Comparison of ENCODE assay signal across 9 cellular contexts in the genomic region with DNA sequence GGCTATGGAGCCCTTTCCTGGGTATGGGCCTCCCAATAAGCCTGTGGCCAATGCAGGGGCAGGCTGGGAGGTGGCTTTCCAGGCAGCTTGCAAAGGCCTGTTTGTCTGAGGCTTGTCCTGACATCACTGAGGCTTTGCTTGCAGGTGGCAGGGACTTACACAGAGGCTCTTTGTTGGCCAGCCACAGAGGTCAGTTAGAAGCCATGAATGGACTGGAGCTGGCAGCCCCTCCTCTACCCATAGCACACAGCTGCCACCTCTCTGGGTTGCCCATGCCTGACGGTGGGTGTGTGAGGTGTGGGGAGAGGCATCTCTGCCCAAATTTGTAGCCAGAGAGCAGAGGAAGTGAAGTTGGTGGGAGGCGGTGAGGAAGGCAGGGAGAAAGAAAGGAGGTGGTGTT. TPM values are rescaled to one million over a fixed set of nuclear protein-coding genes. Genes with fewer than 3 reads are reported as not detected.
DNase-seq lines count a peak whose midpoint lies in the region; ATAC-seq, FAIRE-seq and TF ChIP-seq lines count a peak whose summit lies in the region.
"Had no signal": no experiment of that assay in that cellular context is flagged by ENCODE, and none has a peak within 500 bp of the region (broad histone marks: within the 10 kb centered on the region; RNA-seq: fewer than 3 reads in every experiment).

No MANE protein-coding gene starts in this region.

- H3K27ac ChIP-seq in HCT116 (ENCODE audit: low read depth, low read length) (no peak overlapping the region), mesenchymal stem cell (ENCODE audit: low read length, poor library complexity, severe bottlenecking) (no peak overlapping the region)

- 0 out of 4 replicates have a peak, but pooled peaks cover 0 to 4% of the 10 kb centered on the region in 2 experiments for H3K36me3 ChIP-seq in HCT116 (ENCODE audit: control insufficient read depth in 1 of 2, insufficient read depth in 2 of 2, low read length in 2 of 2)
- H3K36me3 ChIP-seq in mesenchymal stem cell (ENCODE audit: control insufficient read depth in 1 of 2, insufficient read depth in 2 of 2, low read depth in 1 of 2, low read length in 2 of 2): peaks cover 8 to 16% of the 10 kb centered on the region in 2 experiments
- H3K36me3 ChIP-seq in BE2C: no peaks in the 10 kb centered on the region

- TF ChIP-seq RAD21 in HCT116 (IDR thresholded peaks at IDR 0.05; ENCODE audit: low read depth): no peak

- H3K4me3 Mint-ChIP-seq in activated T-helper 1 cell treated with anti-CD3 and anti-CD28 coated beads, Interleukin-12 subunit alpha, Interleukin-12 subunit beta, Interleukin-2, Interleukin-4 antibody, amounts not matched to agents 30 ng/mL and 10 ng/mL and 1 ng/mL, durations not matched to agents 14 hours and 24 hours and 36 hours: no peak overlapping the region

- no peak for FAIRE-seq in RCC 7860 (lab: Jason Lieb, UNC)

- no peak for TF ChIP-seq POLR2A in HCT116 (IDR thresholded peaks at IDR 0.05; ENCODE audit: borderline replicate concordance, extremely low read depth, insufficient read depth, insufficient read length)

- no peak overlapping the region for H3K4me2 ChIP-seq in HCT116 (ENCODE audit: low read length)
- H3K4me2 ChIP-seq in mesenchymal stem cell (ENCODE audit: low read length, poor library complexity, severe bottlenecking): no peak overlapping the region

- H3K4me3 ChIP-seq in HCT116 (replicated peaks in 1 of 2; ENCODE audit: low read depth in 1 of 2, low read length in 2 of 2): no peak overlapping the region
- no peak overlapping the region for H3K4me3 ChIP-seq in mesenchymal stem cell (ENCODE audit: insufficient read depth in 1 of 2, low read depth in 1 of 2, low read length in 2 of 2)
- no peak overlapping the region for H3K4me3 ChIP-seq in BE2C (ENCODE audit: low read depth, low read length)

- H3K14ac ChIP-seq in mesenchymal stem cell (ENCODE audit: low read length in 2 of 2): peak overlapping the region in 1 of 2 experiments; percentile 87

- H3K9me3 ChIP-seq in HCT116 (ENCODE audit: control insufficient read depth in 1 of 2, insufficient read depth in 1 of 2, low read depth in 1 of 2, low read length in 2 of 2) (no peaks in the 10 kb centered on the region), mesenchymal stem cell (ENCODE audit: control insufficient read depth, low read length) (no peaks in the 10 kb centered on the region), BE2C (no peaks in the 10 kb centered on the region)

- H3K9ac ChIP-seq in HCT116 (ENCODE audit: low read length) (no peak overlapping the region), mesenchymal stem cell (ENCODE audit: low read length) (no peak overlapping the region)

- H2BK120ac ChIP-seq in mesenchymal stem cell (ENCODE audit: low read depth, low read length): no peak overlapping the region

- no peaks in the 10 kb centered on the region for H3K9me2 ChIP-seq in HCT116 (ENCODE audit: insufficient read depth)

- POLR2A ChIA-PET in HCT116 (lab: Charles Lee): no interaction called here

- peak overlapping the region in 1 of 2 experiments; percentile 55 for H3K18ac ChIP-seq in mesenchymal stem cell (ENCODE audit: low read depth in 1 of 2, low read length in 2 of 2)

- intact Hi-C loops in HCT116 (cut with micrococcal nuclease): no loop called here
- intact Hi-C loops in activated T-helper 1 cell treated with anti-CD3 and anti-CD28 coated beads, Interleukin-12 subunit alpha, Interleukin-12 subunit beta, Interleukin-2, Interleukin-4 antibody, amounts not matched to agents 30 ng/mL and 10 ng/mL and 1 ng/mL, durations not matched to agents 14 hours and 24 hours and 36 hours (cut with micrococcal nuclease): loop anchor here (2.0 kb wide), 2 partner anchors 15 to 253 kb away; no protein-coding TSS in a partner anchor

- H2BK5ac ChIP-seq in mesenchymal stem cell (ENCODE audit: low read depth, low read length, poor library complexity, severe bottlenecking): no peak overlapping the region

- H4K20me1 ChIP-seq in HCT116 (ENCODE audit: insufficient read depth): peaks cover 10% of the 10 kb centered on the region; the same call in 1 of the 2 replicates

- H2AK5ac ChIP-seq in mesenchymal stem cell (ENCODE audit: low read length, severe bottlenecking): no peak overlapping the region

- BruUV-seq in HCT116 (replicated peaks; lab: Mats Ljungman, UMichigan): no TSS peak

- no peaks in the 10 kb centered on the region for H3K9me3 Mint-ChIP-seq in activated T-helper 1 cell treated with anti-CD3 and anti-CD28 coated beads, Interleukin-12 subunit alpha, Interleukin-12 subunit beta, Interleukin-2, Interleukin-4 antibody, amounts not matched to agents 30 ng/mL and 10 ng/mL and 1 ng/mL, durations not matched to agents 14 hours and 24 hours and 36 hours
- H3K9me3 Mint-ChIP-seq: naive thymus-derived CD4-positive, alpha-beta T cell had no signal

- RAD21 ChIA-PET in HCT116 (lab: Charles Lee; ENCODE audit: low non-redundant PET in 1 of 2, low total read pairs in 2 of 2, uncharacterized antibody in 2 of 2, unreplicated experiment in 2 of 2): no interaction called here

- H3K79me2 ChIP-seq in HCT116 (ENCODE audit: insufficient read depth, low read length): peaks cover 99% of the 10 kb centered on the region

- H2BK15ac ChIP-seq in mesenchymal stem cell (ENCODE audit: low read depth, poor library complexity, severe bottlenecking): no peak overlapping the region

- H3K27ac Mint-ChIP-seq in activated T-helper 1 cell treated with anti-CD3 and anti-CD28 coated beads, Interleukin-12 subunit alpha, Interleukin-12 subunit beta, Interleukin-2, Interleukin-4 antibody, amounts not matched to agents 30 ng/mL and 10 ng/mL and 1 ng/mL, durations not matched to agents 14 hours and 24 hours and 36 hours: peak overlapping the region; percentile 29

- H3K23ac ChIP-seq in mesenchymal stem cell (ENCODE audit: low read length in 2 of 2): peak overlapping the region in 1 of 2 experiments; percentile 73

- WGBS in mesenchymal stem cell: 100% methylated on average over 1 of the region's 2 CpGs

- no peak overlapping the region for H4K8ac ChIP-seq in mesenchymal stem cell (ENCODE audit: low read length)

- H3K79me1 ChIP-seq in mesenchymal stem cell (replicated peaks; ENCODE audit: low read length, poor library complexity, severe bottlenecking): peaks cover 28% of the 10 kb centered on the region

- H3K4ac ChIP-seq in mesenchymal stem cell (ENCODE audit: low read depth in 1 of 2, low read length in 2 of 2): peak overlapping the region in 1 of 2 experiments; percentile 17

- H3K36me3 Mint-ChIP-seq in activated T-helper 1 cell treated with anti-CD3 and anti-CD28 coated beads, Interleukin-12 subunit alpha, Interleukin-12 subunit beta, Interleukin-2, Interleukin-4 antibody, amounts not matched to agents 30 ng/mL and 10 ng/mL and 1 ng/mL, durations not matched to agents 14 hours and 24 hours and 36 hours (ENCODE audit: low read depth): peaks cover 8% of the 10 kb centered on the region

- peak; percentile 49 for ATAC-seq in HCT116
- ATAC-seq: naive thymus-derived CD4-positive, alpha-beta T cell had no signal

- peak overlapping the region in 1 of 2 experiments; percentile 61 for H2BK12ac ChIP-seq in mesenchymal stem cell (ENCODE audit: low read length in 2 of 2)

- peak overlapping the region; percentile 41 for H4K91ac ChIP-seq in mesenchymal stem cell (ENCODE audit: low read length)

- DNase-seq in A172 (ENCODE audit: low spot score): peak; percentile 32
- DNase-seq in HCT116 (ENCODE audit: low read depth, low spot score): no peak
- no peak for DNase-seq in activated T-helper 1 cell treated with anti-CD3 and anti-CD28 coated beads, Interleukin-12 subunit alpha, Interleukin-12 subunit beta, Interleukin-2, Interleukin-4 antibody, amounts not matched to agents 30 ng/mL and 10 ng/mL and 1 ng/mL, durations not matched to agents 14 hours and 24 hours and 36 hours (ENCODE audit: low spot score)
- DNase-seq in mesenchymal stem cell: no peak
- DNase-seq in RCC 7860 (ENCODE audit: low spot score): no peak
- no peak for DNase-seq in BE2C
- no peak for DNase-seq in HuH-7 (ENCODE audit: low spot score)
- no peak for DNase-seq in HUDEP-2 (lab: John Stamatoyannopoulos, UW; ENCODE audit: unreplicated experiment in 76 of 76)
- DNase-seq: naive thymus-derived CD4-positive, alpha-beta T cell had no signal

- H3K27me3 ChIP-seq in HCT116 (ENCODE audit: insufficient read depth, low read length) (no peaks in the 10 kb centered on the region), mesenchymal stem cell (ENCODE audit: control insufficient read depth in 1 of 2, insufficient read depth in 1 of 2, low read length in 2 of 2) (no peaks in the 10 kb centered on the region), BE2C (no peaks in the 10 kb centered on the region)

- CTCF ChIA-PET in HCT116 (lab: Charles Lee): no interaction called here

- TF ChIP-seq CTCF in HCT116 (IDR thresholded peaks at IDR 0.05 in 2 of 3, conservative IDR thresholded peaks at IDR 0.05 in 1 of 3; ENCODE audit: borderline replicate concordance in 1 of 3, insufficient read depth in 1 of 3, low read depth in 2 of 3, low read length in 2 of 3) (no peak), BE2C (IDR thresholded peaks at IDR 0.05; ENCODE audit: low read depth, low read length) (no peak)

- H3K4me1 Mint-ChIP-seq in activated T-helper 1 cell treated with anti-CD3 and anti-CD28 coated beads, Interleukin-12 subunit alpha, Interleukin-12 subunit beta, Interleukin-2, Interleukin-4 antibody, amounts not matched to agents 30 ng/mL and 10 ng/mL and 1 ng/mL, durations not matched to agents 14 hours and 24 hours and 36 hours (ENCODE audit: low read depth): peaks cover 47% of the 10 kb centered on the region

- H3K4me1 ChIP-seq in HCT116 (ENCODE audit: control insufficient read depth in 1 of 2, insufficient read depth in 2 of 2, low read length in 2 of 2): peaks cover 4 to 9% of the 10 kb centered on the region in 2 experiments; a peak in 2 of 4 replicates
- peaks cover 32% of the 10 kb centered on the region for H3K4me1 ChIP-seq in mesenchymal stem cell (ENCODE audit: control insufficient read depth, insufficient read depth, low read depth, low read length)
- no peaks in the 10 kb centered on the region for H3K4me1 ChIP-seq in BE2C

- H2AFZ ChIP-seq in HCT116 (ENCODE audit: low read depth, low read length, poor library complexity, severe bottlenecking): no peak overlapping the region
- H2AFZ ChIP-seq in mesenchymal stem cell (ENCODE audit: low read depth, low read length): no peak overlapping the region

- no peaks in the 10 kb centered on the region for H3K27me3 Mint-ChIP-seq in activated T-helper 1 cell treated with anti-CD3 and anti-CD28 coated beads, Interleukin-12 subunit alpha, Interleukin-12 subunit beta, Interleukin-2, Interleukin-4 antibody, amounts not matched to agents 30 ng/mL and 10 ng/mL and 1 ng/mL, durations not matched to agents 14 hours and 24 hours and 36 hours (ENCODE audit: insufficient read depth)
- H3K27me3 Mint-ChIP-seq: naive thymus-derived CD4-positive, alpha-beta T cell had no signal

RNA-seq across cellular contexts. Expression of gene LIMD1, which starts 17.1 kb away (rescaled TPM):
- 8.7 TPM in 2 replicates for total RNA-seq in A172 (2014; rRNA removed; shearing (Covaris generic))
- total RNA-seq in HCT116 (2021; ENCODE audit: unreplicated experiment): 40.8 TPM
- 18.7 and 23.4 TPM in 2 replicates for polyA plus RNA-seq in HCT116 (2012)
- total RNA-seq in activated T-helper 1 cell treated with anti-CD3 and anti-CD28 coated beads, Interleukin-12 subunit alpha, Interleukin-12 subunit beta, Interleukin-2, Interleukin-4 antibody, amounts not matched to agents 30 ng/mL and 10 ng/mL and 1 ng/mL, durations not matched to agents 14 hours and 24 hours and 36 hours: 36.3 and 40.8 TPM in 2 replicates
- polyA plus RNA-seq in mesenchymal stem cell (2013, experiment 1 of 2): 9.4 TPM
- polyA plus RNA-seq in mesenchymal stem cell (2013, experiment 2 of 2): 8.4 TPM
- 4.1 TPM for polyA plus RNA-seq in BE2C (2012; ENCODE audit: insufficient read depth, insufficient read length, low read depth)
